ENCODE assay signal across 40 cellular contexts in genomic region chr4:158541506-158541905, GRCh38. TPM values are rescaled to one million over a fixed set of nuclear protein-coding genes. Genes with fewer than 3 reads are reported as not detected.
"Had no signal": no experiment of that assay in that cellular context is flagged by ENCODE, and none has a peak within 500 bp of the region (broad histone marks: within the 10 kb centered on the region; RNA-seq: fewer than 3 reads in every experiment).

No MANE protein-coding gene starts in this region.

- H3K9me3 ChIP-seq: Peyer's patch had no signal

- ATAC-seq: activated CD8-positive, alpha-beta memory T cell treated with anti-CD3 and anti-CD28 coated beads, Interleukin-2, amount 10 ng/mL, durations not matched to agents 7 days and 5 days; activated T-helper 17 cell treated with anti-CD3 and anti-CD28 coated beads, Interleukin-2, amount 50 U/mL, for 72 hours; Right ventricle myocardium inferior; SK-N-SH treated with all-trans-retinoic acid at 6 μM for 48 hours; T-cell; T-helper 17 cell had no signal

- H3K27ac ChIP-seq: brain microvascular endothelial cell, cardiac muscle cell, Peyer's patch, WERI-Rb-1 had no signal

- H3K9me3 Mint-ChIP-seq: activated T-helper 17 cell treated with anti-CD3 and anti-CD28 coated beads, Interleukin-2, amount 50 U/mL, for 72 hours had no signal

- H3K36me3 ChIP-seq: brain microvascular endothelial cell, cardiac muscle cell, Peyer's patch, WERI-Rb-1 had no signal

- H3K27ac Mint-ChIP-seq: activated CD4-positive, alpha-beta memory T cell treated with anti-CD3 and anti-CD28 coated beads, Interleukin-2, amount 10 ng/mL, durations not matched to agents 7 days and 5 days; activated CD8-positive, alpha-beta memory T cell treated with anti-CD3 and anti-CD28 coated beads, Interleukin-2, amount 10 ng/mL, durations not matched to agents 7 days and 5 days; activated naive CD8-positive, alpha-beta T cell treated with anti-CD3 and anti-CD28 coated beads for 36 hours; activated T-helper 17 cell treated with anti-CD3 and anti-CD28 coated beads, Interleukin-2, amount 50 U/mL, for 72 hours; T-cell; T-helper 17 cell had no signal

- H3K36me3 Mint-ChIP-seq: activated CD8-positive, alpha-beta memory T cell treated with anti-CD3 and anti-CD28 coated beads, Interleukin-2, amount 10 ng/mL, durations not matched to agents 7 days and 5 days; activated naive CD8-positive, alpha-beta T cell treated with anti-CD3 and anti-CD28 coated beads for 36 hours; T-cell had no signal

- H3K4me1 Mint-ChIP-seq: activated naive CD8-positive, alpha-beta T cell treated with anti-CD3 and anti-CD28 coated beads for 36 hours; activated T-helper 17 cell treated with anti-CD3 and anti-CD28 coated beads, Interleukin-2, amount 50 U/mL, for 72 hours; central memory CD8-positive, alpha-beta T cell; T-cell had no signal

- H3K4me1 ChIP-seq: Peyer's patch had no signal

- H3K27me3 ChIP-seq: brain microvascular endothelial cell, cardiac muscle cell, Peyer's patch had no signal

- DNase-seq: activated CD4-positive, alpha-beta memory T cell treated with anti-CD3 and anti-CD28 coated beads, Interleukin-2, amount 10 ng/mL, durations not matched to agents 7 days and 5 days; activated CD4-positive, alpha-beta T cell treated with anti-CD3 and anti-CD28 coated beads for 1 hour; activated CD4-positive, alpha-beta T cell treated with anti-CD3 and anti-CD28 coated beads for 48 hours; activated CD4-positive, CD25-positive, alpha-beta regulatory T cell; activated CD8-positive, alpha-beta memory T cell treated with anti-CD3 and anti-CD28 coated beads for 24 hours; activated CD8-positive, alpha-beta memory T cell treated with anti-CD3 and anti-CD28 coated beads, Interleukin-2, amount 10 ng/mL, durations not matched to agents 7 days and 5 days; activated CD8-positive, alpha-beta memory T cell treated with anti-CD3 and anti-CD28 coated beads, Interleukin-2, amount 50 U/mL, for 48 hours; activated effector memory CD4-positive, alpha-beta T cell treated with anti-CD3 and anti-CD28 coated beads, Interleukin-2, amount 50 U/mL, for 16 hours; activated naive CD4-positive, alpha-beta T cell; activated naive CD4-positive, alpha-beta T cell treated with anti-CD3 and anti-CD28 coated beads, Interleukin-2, amount 50 U/mL, for 16 hours; activated naive CD8-positive, alpha-beta T cell treated with anti-CD3 and anti-CD28 coated beads for 36 hours; activated T-cell treated with anti-CD3 and anti-CD28 coated beads, Interleukin-2, amount 50 U/mL, for 48 hours; amniotic stem cell; aorta; brain microvascular endothelial cell; IMR-90; Kasumi-1; KBM-7; MM.1S; NCI-H1048; NCI-H1105 treated with DMSO at 0.1 percent for 48 hours; NCI-H1436; NCI-H1694; NCI-H1930; NCI-H2081 treated with DMSO at 0.1 percent for 48 hours; NCI-H226; NCI-H446 treated with DMSO at 0.1 percent for 48 hours; NCI-H524; NCI-H69; Peyer's patch; RPMI8226; SIG-M5; T-cell; T-helper 17 cell; WERI-Rb-1 had no signal

- H3K4me3 ChIP-seq: cardiac muscle cell, Peyer's patch had no signal

- H3K4me3 Mint-ChIP-seq: activated CD4-positive, alpha-beta memory T cell treated with anti-CD3 and anti-CD28 coated beads, Interleukin-2, amount 10 ng/mL, durations not matched to agents 7 days and 5 days; activated CD8-positive, alpha-beta memory T cell treated with anti-CD3 and anti-CD28 coated beads, Interleukin-2, amount 10 ng/mL, durations not matched to agents 7 days and 5 days; activated naive CD8-positive, alpha-beta T cell treated with anti-CD3 and anti-CD28 coated beads for 36 hours; activated T-helper 17 cell treated with anti-CD3 and anti-CD28 coated beads, Interleukin-2, amount 50 U/mL, for 72 hours; central memory CD8-positive, alpha-beta T cell; T-cell; T-helper 17 cell had no signal

RNA-seq across cellular contexts. Expression of gene RXFP1, which starts 19.8 kb away (rescaled TPM):
- total RNA-seq: activated CD4-positive, alpha-beta memory T cell treated with anti-CD3 and anti-CD28 coated beads, Interleukin-2, amount 10 ng/mL, durations not matched to agents 7 days and 5 days; activated CD8-positive, alpha-beta memory T cell treated with anti-CD3 and anti-CD28 coated beads, Interleukin-2, amount 10 ng/mL, durations not matched to agents 7 days and 5 days; activated naive CD8-positive, alpha-beta T cell treated with anti-CD3 and anti-CD28 coated beads for 36 hours; activated T-helper 17 cell treated with anti-CD3 and anti-CD28 coated beads, Interleukin-2, amount 50 U/mL, for 72 hours; cardiac muscle cell; IMR-90; Right ventricle myocardium inferior; T-cell; T-helper 17 cell had no signal
- polyA plus RNA-seq: cardiac muscle cell, IMR-90 had no signal
